Comparison of ENCODE assay signal across 15 cellular contexts in genomic region chr11:35389897-35390462, GRCh38. TPM values are rescaled to one million over a fixed set of nuclear protein-coding genes. Genes with fewer than 3 reads are reported as not detected.
DNase-seq lines count a peak whose midpoint lies in the region; ATAC-seq and TF ChIP-seq lines count a peak whose summit lies in the region.
"Had no signal": no experiment of that assay in that cellular context is flagged by ENCODE, and none has a peak within 500 bp of the region (broad histone marks: within the 10 kb centered on the region; RNA-seq: fewer than 3 reads in every experiment).

No MANE protein-coding gene starts in this region.

- H3K4me3 ChIP-seq in AG10803 (ENCODE audit: low read length), result no peak overlapping the region
- no peak overlapping the region for H3K4me3 ChIP-seq in PC-3 (ENCODE audit: low read length)
- no peak overlapping the region for H3K4me3 ChIP-seq in naive thymus-derived CD4-positive, alpha-beta T cell (ENCODE audit: low read length)
- H3K4me3 ChIP-seq in GM23338, result no peak overlapping the region
- H3K4me3 ChIP-seq: BLaER1 treated with 17β-estradiol and CSF1 and Interleukin-3, amounts not matched to agents 10 nM and 100 nM; ovary had no signal

- H3K9me3 ChIP-seq in PC-3 (ENCODE audit: low read length), result no peaks in the 10 kb centered on the region
- H3K9me3 ChIP-seq in naive thymus-derived CD4-positive, alpha-beta T cell (ENCODE audit: control insufficient read depth in 2 of 3, low read length in 3 of 3), result no peaks in the 10 kb centered on the region
- H3K9me3 ChIP-seq: BLaER1 treated with 17β-estradiol and CSF1 and Interleukin-3, amounts not matched to agents 10 nM and 100 nM; ovary had no signal

- peak overlapping the region; percentile 84 for H3K4me2 ChIP-seq in PC-3 (ENCODE audit: low read length)
- H3K4me2 ChIP-seq in GM23338, result no peak overlapping the region

- ATAC-seq in PC-3 (no peak), HG03280 (IDR thresholded peaks at IDR 0.05; ENCODE audit: unreplicated experiment) (no peak), GM23338 (no peak), GM21576 (IDR thresholded peaks at IDR 0.05; ENCODE audit: unreplicated experiment) (no peak)
- ATAC-seq in naive thymus-derived CD4-positive, alpha-beta T cell, result no peak
- ATAC-seq: WTC11 had no signal

- intact Hi-C loops in PC-3 (cut with micrococcal nuclease), result loop anchor here (5.0 to 10.0 kb wide), 5 partner anchors 53 to 805 kb away; no protein-coding TSS in a partner anchor
- intact Hi-C loops in naive thymus-derived CD4-positive, alpha-beta T cell (cut with micrococcal nuclease), result loop anchor here in 1 of 2 donors (5.0 kb wide), 3 partner anchors 97 to 308 kb away; no protein-coding TSS in a partner anchor

- no peaks in the 10 kb centered on the region for H4K20me1 ChIP-seq in PC-3 (ENCODE audit: low read length)
- no peaks in the 10 kb centered on the region for H4K20me1 ChIP-seq in GM23338 (replicated peaks; ENCODE audit: insufficient read depth)
- H4K20me1 ChIP-seq: BLaER1 treated with 17β-estradiol and CSF1 and Interleukin-3, amounts not matched to agents 10 nM and 100 nM had no signal

- CTCF ChIA-PET in PC-3 (lab: Charles Lee), result no interaction called here
- CTCF ChIA-PET in naive thymus-derived CD4-positive, alpha-beta T cell (lab: Charles Lee), result interaction anchor here (0.7 to 7.3 kb wide), 5 partner anchors 75 to 804 kb away, joined by 3 to 99 read pairs (median 4); no protein-coding TSS in a partner anchor

- peaks cover 21% of the 10 kb centered on the region for H3K4me1 ChIP-seq in PC-3 (ENCODE audit: insufficient read depth, low read length)
- peaks cover 0 to 17% of the 10 kb centered on the region in 2 donors for H3K4me1 ChIP-seq in naive thymus-derived CD4-positive, alpha-beta T cell (ENCODE audit: control insufficient read depth in 2 of 2, insufficient read depth in 2 of 2, low read length in 2 of 2)
- no peaks in the 10 kb centered on the region for H3K4me1 ChIP-seq in GM23338 (ENCODE audit: insufficient read depth)

- H3K27me3 ChIP-seq in PC-3 (ENCODE audit: low read length), result no peaks in the 10 kb centered on the region
- H3K27me3 ChIP-seq in naive thymus-derived CD4-positive, alpha-beta T cell (ENCODE audit: control insufficient read depth in 2 of 2, insufficient read depth in 2 of 2, low read length in 2 of 2), result no peaks in the 10 kb centered on the region
- H3K27me3 ChIP-seq in GM23338 (ENCODE audit: insufficient read depth), result no peaks in the 10 kb centered on the region
- H3K27me3 ChIP-seq: BLaER1 treated with 17β-estradiol and CSF1 and Interleukin-3, amounts not matched to agents 10 nM and 100 nM; ovary had no signal

- H3K36me3 Mint-ChIP-seq in naive thymus-derived CD4-positive, alpha-beta T cell, result peaks cover 0 to 2% (median 0%) of the 10 kb centered on the region in 5 donors
- H3K36me3 Mint-ChIP-seq in GM23338 (ENCODE audit: low read depth), result no peaks in the 10 kb centered on the region
- H3K36me3 Mint-ChIP-seq: activated naive CD8-positive, alpha-beta T cell treated with anti-CD3 and anti-CD28 coated beads, Interleukin-2, amount 10 ng/mL, durations not matched to agents 7 days and 5 days; mesothelial cell of epicardium; WTC11 had no signal

- DNase-seq in AG10803 (ENCODE audit: low read depth), result no peak
- DNase-seq in DMS79 (lab: John Stamatoyannopoulos, UW), result peak; percentile 2
- peak; percentile 70 for DNase-seq in PC-3
- no peak for DNase-seq in naive thymus-derived CD4-positive, alpha-beta T cell
- DNase-seq in OCI-M1 (lab: John Stamatoyannopoulos, UW), result no peak
- no peak for DNase-seq in GM23338 (ENCODE audit: low spot score)
- DNase-seq: activated naive CD8-positive, alpha-beta T cell treated with anti-CD3 and anti-CD28 coated beads, Interleukin-2, amount 10 ng/mL, durations not matched to agents 7 days and 5 days; GDM1; NCI-H1436; ovary had no signal

- H3F3A ChIP-seq in PC-3 (ENCODE audit: low read length, unreplicated experiment), result no peaks in the 10 kb centered on the region
- H3F3A ChIP-seq in GM23338 (replicated peaks; ENCODE audit: low read depth), result no peaks in the 10 kb centered on the region

- peak overlapping the region in 5 of 9 donors; percentile 17 to 79 (median 28) for H3K27ac Mint-ChIP-seq in naive thymus-derived CD4-positive, alpha-beta T cell
- H3K27ac Mint-ChIP-seq in GM23338, result no peak overlapping the region
- H3K27ac Mint-ChIP-seq: activated naive CD8-positive, alpha-beta T cell treated with anti-CD3 and anti-CD28 coated beads, Interleukin-2, amount 10 ng/mL, durations not matched to agents 7 days and 5 days; mesothelial cell of epicardium; WTC11 had no signal

- H3K9me2 ChIP-seq in PC-3 (replicated peaks; ENCODE audit: low read length) (no peaks in the 10 kb centered on the region), GM23338 (ENCODE audit: insufficient read depth) (no peaks in the 10 kb centered on the region)

- no peak overlapping the region for H3K9ac ChIP-seq in PC-3 (ENCODE audit: low read length)
- H3K9ac ChIP-seq: BLaER1 treated with 17β-estradiol and CSF1 and Interleukin-3, amounts not matched to agents 10 nM and 100 nM had no signal

- H3K36me3 ChIP-seq in PC-3 (ENCODE audit: low read depth, low read length), result no peaks in the 10 kb centered on the region
- no peaks in the 10 kb centered on the region for H3K36me3 ChIP-seq in naive thymus-derived CD4-positive, alpha-beta T cell (ENCODE audit: control insufficient read depth in 2 of 3, insufficient read depth in 3 of 3, low read length in 3 of 3)
- no peaks in the 10 kb centered on the region for H3K36me3 ChIP-seq in GM23338 (ENCODE audit: insufficient read depth)
- H3K36me3 ChIP-seq: BLaER1 treated with 17β-estradiol and CSF1 and Interleukin-3, amounts not matched to agents 10 nM and 100 nM; ovary had no signal

- H3K27ac ChIP-seq in PC-3 (ENCODE audit: low read length) (peak overlapping the region; percentile 80), GM23338 (ENCODE audit: low read depth) (no peak overlapping the region)
- no peak overlapping the region for H3K27ac ChIP-seq in naive thymus-derived CD4-positive, alpha-beta T cell (ENCODE audit: low read depth, low read length)
- H3K27ac ChIP-seq: BLaER1 treated with 17β-estradiol and CSF1 and Interleukin-3, amounts not matched to agents 10 nM and 100 nM; ovary had no signal

- no peaks in the 10 kb centered on the region for H3K79me2 ChIP-seq in PC-3 (ENCODE audit: low read length)
- H3K79me2 ChIP-seq in GM23338 (replicated peaks; ENCODE audit: insufficient read depth), result no peaks in the 10 kb centered on the region

- peak overlapping the region in 1 of 10 donors; percentile 15 for H3K4me3 Mint-ChIP-seq in naive thymus-derived CD4-positive, alpha-beta T cell
- no peak overlapping the region for H3K4me3 Mint-ChIP-seq in GM23338
- H3K4me3 Mint-ChIP-seq: activated naive CD8-positive, alpha-beta T cell treated with anti-CD3 and anti-CD28 coated beads, Interleukin-2, amount 10 ng/mL, durations not matched to agents 7 days and 5 days; mesothelial cell of epicardium; WTC11 had no signal

- POLR2A ChIA-PET in PC-3 (lab: Charles Lee; ENCODE audit: unreplicated experiment), result interaction anchor here (0.6 to 0.7 kb wide), 2 partner anchors 26 to 250 kb away, joined by 3 to 11 read pairs; no protein-coding TSS in a partner anchor
- POLR2A ChIA-PET in naive thymus-derived CD4-positive, alpha-beta T cell (lab: Charles Lee), result interaction anchor here (1.1 kb wide), 1 partner anchor 464 kb away, joined by 3 read pairs; no protein-coding TSS in a partner anchor

- peaks cover 0 to 19% (median 0%) of the 10 kb centered on the region in 5 donors for H3K27me3 Mint-ChIP-seq in naive thymus-derived CD4-positive, alpha-beta T cell
- peaks cover 5% of the 10 kb centered on the region for H3K27me3 Mint-ChIP-seq in GM23338 (ENCODE audit: insufficient read depth, low read depth, poor library complexity)

- H3K4me1 Mint-ChIP-seq in naive thymus-derived CD4-positive, alpha-beta T cell, result peaks cover 6 to 31% (median 27%) of the 10 kb centered on the region in 7 donors
- H3K4me1 Mint-ChIP-seq in GM23338, result peaks cover 6% of the 10 kb centered on the region; the same call in 2 of the 3 replicates

- no TSS peak for BruUV-seq in PC-3 (replicated peaks; lab: Mats Ljungman, UMichigan)

- no peak overlapping the region for H2AFZ ChIP-seq in PC-3 (ENCODE audit: low read length)
- H2AFZ ChIP-seq in GM23338, result no peak overlapping the region

- peak; percentile 9; the same call in 1 of the 2 replicates for TF ChIP-seq CTCF in AG10803 (conservative IDR thresholded peaks at IDR 0.05; ENCODE audit: low read length)
- no peak for TF ChIP-seq CTCF in PC-3 (conservative IDR thresholded peaks at IDR 0.05; ENCODE audit: low read depth, low read length)
- no peak for TF ChIP-seq CTCF in GM23338 (conservative IDR thresholded peaks at IDR 0.05; ENCODE audit: low read depth in 2 of 2)

- H3K9me3 Mint-ChIP-seq in naive thymus-derived CD4-positive, alpha-beta T cell, result peaks cover 0 to 3% (median 0%) of the 10 kb centered on the region in 11 donors
- H3K9me3 Mint-ChIP-seq in GM23338, result no peaks in the 10 kb centered on the region
- H3K9me3 Mint-ChIP-seq: activated naive CD8-positive, alpha-beta T cell treated with anti-CD3 and anti-CD28 coated beads, Interleukin-2, amount 10 ng/mL, durations not matched to agents 7 days and 5 days; mesothelial cell of epicardium had no signal

TF ChIP-seq in GM23338, 12 proteins besides CTCF, POLR2A, EP300 and RAD21 (continues in another document):
- no peak for TF ChIP-seq EZH2phosphoT487 (IDR thresholded peaks at IDR 0.05; ENCODE audit: unreplicated experiment)

RNA-seq across cellular contexts. Expression of gene SLC1A2, which starts 29.4 kb away (rescaled TPM):
- total RNA-seq in PC-3 (2014; rRNA removed), result 0.18 TPM in 1 of 2 replicates, not detected in the other
- under 1 TPM in 3 of 5 experiments, not detected in 2; 0.13 to 0.69 (median 0.24) TPM for total RNA-seq in naive thymus-derived CD4-positive, alpha-beta T cell
- not detected for polyA plus RNA-seq in naive thymus-derived CD4-positive, alpha-beta T cell
- 1.7 and 2.8 TPM in 2 replicates for total RNA-seq in GM23338 (2014; rRNA removed; shearing (Covaris generic))
- polyA plus RNA-seq in GM23338 (2016; fragmentation: Nextera tagmentation; extraction: Ambion mirVana), result 0.70 and 1.5 TPM in 2 replicates
- total RNA-seq: activated naive CD8-positive, alpha-beta T cell treated with anti-CD3 and anti-CD28 coated beads, Interleukin-2, amount 10 ng/mL, durations not matched to agents 7 days and 5 days had no signal

Comparison
In these comparisons a context has a peak if more than half of its experiments do, and no peak if none do; other contexts are left out.
1. DNase-seq: peak in DMS79 (single experiment) and PC-3 (single experiment); none in AG10803 (single experiment), naive thymus-derived CD4-positive, alpha-beta T cell (0 of 9), OCI-M1 (single experiment) and GM23338 (single experiment).